16 cellular contexts compared by ENCODE assay signal in genomic region chr1:162682013-162682419, GRCh38. TPM values are rescaled to one million over a fixed set of nuclear protein-coding genes. Genes with fewer than 3 reads are reported as not detected.
DNase-seq lines count a peak whose midpoint lies in the region; ATAC-seq and TF ChIP-seq lines count a peak whose summit lies in the region.
"Had no signal": no experiment of that assay in that cellular context is flagged by ENCODE, and none has a peak within 500 bp of the region (broad histone marks: within the 10 kb centered on the region; RNA-seq: fewer than 3 reads in every experiment).

No MANE protein-coding gene starts in this region.

- no peak for ATAC-seq in GM19397 (IDR thresholded peaks at IDR 0.05; ENCODE audit: unreplicated experiment)
- ATAC-seq: activated naive CD8-positive, alpha-beta T cell treated with anti-CD3 and anti-CD28 coated beads, Interleukin-2, amount 50 U/mL, for 24 hours; stimulated activated naive CD8-positive, alpha-beta T cell treated with anti-CD3 and anti-CD28 coated beads, Interleukin-15, Interleukin-2, amounts not matched to agents 100 U/mL and 50 U/mL, for 24 hours had no signal

- DNase-seq in M059J (ENCODE audit: low read depth): peak; percentile 56
- DNase-seq in dermis microvascular lymphatic vessel endothelial cell (ENCODE audit: low read depth in 2 of 2): peak; percentile 47 to 77
- DNase-seq in suprapubic skin (ENCODE audit: low spot score in 2 of 2): no peak
- no peak for DNase-seq in DMS 273 treated with DMSO at 0.1 percent for 48 hours (lab: John Stamatoyannopoulos, UW)
- no peak for DNase-seq in endothelial cell (ENCODE audit: low spot score)
- DNase-seq: activated CD4-positive, alpha-beta memory T cell treated with anti-CD3 and anti-CD28 coated beads, Interleukin-2, amount 10 ng/mL, durations not matched to agents 7 days and 5 days; activated naive CD8-positive, alpha-beta T cell treated with anti-CD3 and anti-CD28 coated beads, Interleukin-2, amount 50 U/mL, for 24 hours; AML-193; NCI-H1694; NCI-H510A treated with DMSO at 0.1 percent for 48 hours; stimulated activated CD4-positive, alpha-beta T cell treated with anti-CD3 and anti-CD28 coated beads, Interleukin-12 subunit alpha, Interleukin-12 subunit beta, amount 100 ng/mL, for 4 hours; stimulated activated naive CD8-positive, alpha-beta T cell treated with anti-CD3 and anti-CD28 coated beads, Interleukin-15, Interleukin-2, amounts not matched to agents 100 U/mL and 50 U/mL, for 24 hours had no signal

- 21% methylated on average over 1 of the region's 1 CpG for WGBS in liver
- no CpG with 5 or more reads among the region's 1 CpG for WGBS in suprapubic skin

- H3K27ac ChIP-seq in liver (ENCODE audit: low read depth in 1 of 2, low read length in 2 of 2) (peak overlapping the region; percentile 16 to 57), suprapubic skin (peak overlapping the region; percentile 33)

- H3K27me3 Mint-ChIP-seq in endothelial cell (ENCODE audit: unreplicated experiment): no peaks in the 10 kb centered on the region
- H3K27me3 Mint-ChIP-seq: activated CD4-positive, alpha-beta memory T cell treated with anti-CD3 and anti-CD28 coated beads, Interleukin-2, amount 10 ng/mL, durations not matched to agents 7 days and 5 days; activated naive CD8-positive, alpha-beta T cell treated with anti-CD3 and anti-CD28 coated beads, Interleukin-2, amount 50 U/mL, for 24 hours had no signal

- no peak overlapping the region for H3K9ac ChIP-seq in liver (ENCODE audit: low read depth in 1 of 2, low read length in 2 of 2)

- TF ChIP-seq CTCF in liver (IDR thresholded peaks at IDR 0.05; ENCODE audit: low read depth, low read length, missing input control) (no peak), suprapubic skin (IDR thresholded peaks at IDR 0.05) (no peak), endothelial cell (IDR thresholded peaks at IDR 0.05; ENCODE audit: unreplicated experiment) (no peak)

- H3K27ac Mint-ChIP-seq in endothelial cell (ENCODE audit: unreplicated experiment): no peak overlapping the region
- H3K27ac Mint-ChIP-seq: activated CD4-positive, alpha-beta memory T cell treated with anti-CD3 and anti-CD28 coated beads, Interleukin-2, amount 10 ng/mL, durations not matched to agents 7 days and 5 days; activated naive CD8-positive, alpha-beta T cell treated with anti-CD3 and anti-CD28 coated beads, Interleukin-2, amount 50 U/mL, for 24 hours had no signal

- no peak for TF ChIP-seq POLR2A in suprapubic skin (IDR thresholded peaks at IDR 0.05)

- no peak for TF ChIP-seq EP300 in suprapubic skin (IDR thresholded peaks at IDR 0.05)

- no peak overlapping the region for H3K4me3 Mint-ChIP-seq in endothelial cell (ENCODE audit: unreplicated experiment)
- H3K4me3 Mint-ChIP-seq: activated CD4-positive, alpha-beta memory T cell treated with anti-CD3 and anti-CD28 coated beads, Interleukin-2, amount 10 ng/mL, durations not matched to agents 7 days and 5 days; activated naive CD8-positive, alpha-beta T cell treated with anti-CD3 and anti-CD28 coated beads, Interleukin-2, amount 50 U/mL, for 24 hours; central memory CD8-positive, alpha-beta T cell had no signal

- H3K4me3 ChIP-seq in liver (ENCODE audit: low read depth in 1 of 3, low read length in 3 of 3): no peak overlapping the region
- no peak overlapping the region for H3K4me3 ChIP-seq in suprapubic skin
- H3K4me3 ChIP-seq: ovary had no signal

- H3K27me3 ChIP-seq in liver (ENCODE audit: control insufficient read depth in 4 of 4, insufficient read depth in 4 of 4, low read length in 3 of 4): no peaks in the 10 kb centered on the region
- no peaks in the 10 kb centered on the region for H3K27me3 ChIP-seq in suprapubic skin
- H3K27me3 ChIP-seq: ovary had no signal

- TF ChIP-seq RAD21 in liver (IDR thresholded peaks at IDR 0.05): peak in 1 of 2 donors; percentile 1

- no peaks in the 10 kb centered on the region for H3K36me3 ChIP-seq in liver (ENCODE audit: control insufficient read depth in 4 of 4, insufficient read depth in 3 of 4, low read depth in 1 of 4, low read length in 3 of 4)
- H3K36me3 ChIP-seq in suprapubic skin: no peaks in the 10 kb centered on the region
- H3K36me3 ChIP-seq: ovary had no signal

- H3K4me1 ChIP-seq in liver (ENCODE audit: control insufficient read depth in 4 of 4, insufficient read depth in 4 of 4, low read length in 3 of 4): peaks cover 9 to 16% (median 13%) of the 10 kb centered on the region in 4 donors
- H3K4me1 ChIP-seq in suprapubic skin: peaks cover 28% of the 10 kb centered on the region

- no peaks in the 10 kb centered on the region for H3K9me3 Mint-ChIP-seq in endothelial cell (ENCODE audit: unreplicated experiment)
- H3K9me3 Mint-ChIP-seq: activated CD4-positive, alpha-beta memory T cell treated with anti-CD3 and anti-CD28 coated beads, Interleukin-2, amount 10 ng/mL, durations not matched to agents 7 days and 5 days; activated naive CD8-positive, alpha-beta T cell treated with anti-CD3 and anti-CD28 coated beads, Interleukin-2, amount 50 U/mL, for 24 hours; central memory CD8-positive, alpha-beta T cell had no signal

- no peaks in the 10 kb centered on the region for H3K9me3 ChIP-seq in liver (ENCODE audit: control insufficient read depth in 4 of 4, low read length in 3 of 4)
- H3K9me3 ChIP-seq in suprapubic skin: no peaks in the 10 kb centered on the region
- H3K9me3 ChIP-seq: ovary had no signal

- H3K4me1 Mint-ChIP-seq in endothelial cell (ENCODE audit: unreplicated experiment): no peaks in the 10 kb centered on the region
- H3K4me1 Mint-ChIP-seq: activated CD4-positive, alpha-beta memory T cell treated with anti-CD3 and anti-CD28 coated beads, Interleukin-2, amount 10 ng/mL, durations not matched to agents 7 days and 5 days; activated naive CD8-positive, alpha-beta T cell treated with anti-CD3 and anti-CD28 coated beads, Interleukin-2, amount 50 U/mL, for 24 hours; central memory CD8-positive, alpha-beta T cell had no signal

- no peaks in the 10 kb centered on the region for H3K36me3 Mint-ChIP-seq in endothelial cell (ENCODE audit: low read depth, unreplicated experiment)

TF ChIP-seq in liver, 16 proteins besides CTCF, POLR2A, EP300 and RAD21:
- TF ChIP-seq FOXA2 (IDR thresholded peaks at IDR 0.05) (peak; percentile 25), RXRA (IDR thresholded peaks at IDR 0.05) (peak in 1 of 2 donors; percentile 5), HNF4A (conservative IDR thresholded peaks at IDR 0.05) (peak in 1 of 2 donors; percentile 33)
- TF ChIP-seq, protein P1, sequence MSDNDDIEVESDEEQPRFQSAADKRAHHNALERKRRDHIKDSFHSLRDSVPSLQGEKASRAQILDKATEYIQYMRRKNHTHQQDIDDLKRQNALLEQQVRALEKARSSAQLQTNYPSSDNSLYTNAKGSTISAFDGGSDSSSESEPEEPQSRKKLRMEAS (IDR thresholded peaks at IDR 0.05): no peak

RNA-seq across cellular contexts. Expression of gene DDR2, which starts 49.8 kb away (rescaled TPM):
- 21.9 and 32.3 TPM in 2 replicates for total RNA-seq in M059J (2014; rRNA removed; shearing (Covaris generic))
- total RNA-seq in dermis microvascular lymphatic vessel endothelial cell (2.1 and 10.8 TPM in 2 replicates), liver (1 to 10 TPM; 2.7 to 6.4 TPM), suprapubic skin (10 to 100 TPM in 2 of 4 donors, 1 to 10 TPM in 2; 7.7 to 50.2 (median 13.8) TPM), endothelial cell (ENCODE audit: unreplicated experiment) (0.33 TPM)
- 1 to 10 TPM; 1.2 to 1.5 TPM for polyA plus RNA-seq in liver

Comparison
In these comparisons a context has a peak if more than half of its experiments do, and no peak if none do; other contexts are left out.
1. DNase-seq: peak in M059J (single experiment) and dermis microvascular lymphatic vessel endothelial cell (2 of 2); none in suprapubic skin (0 of 2), DMS 273 treated with DMSO at 0.1 percent for 48 hours (single experiment) and endothelial cell (single experiment).